8 cellular contexts compared by ENCODE assay signal in genomic region chr11:118401880-118402590, GRCh38. TPM values are rescaled to one million over a fixed set of nuclear protein-coding genes. Genes with fewer than 3 reads are reported as not detected.
DNase-seq lines count a peak whose midpoint lies in the region; ATAC-seq and TF ChIP-seq lines count a peak whose summit lies in the region.

No MANE protein-coding gene starts in this region.

- H3K4me3 ChIP-seq in SJCRH30: peak overlapping the region; percentile 69
- H3K4me3 ChIP-seq in epithelial cell of proximal tubule (ENCODE audit: low read depth, low read length): peak overlapping the region; percentile 85

- ATAC-seq in GM21786 (IDR thresholded peaks at IDR 0.05; ENCODE audit: unreplicated experiment) (peak; percentile 4), natural killer cell (peak in 1 of 3 donors; percentile 16), GM21528 (IDR thresholded peaks at IDR 0.05; ENCODE audit: low FRiP score, unreplicated experiment) (no peak)

- peak overlapping the region; percentile 100 for H3K4me3 Mint-ChIP-seq in natural killer cell

- in situ Hi-C loops in KBM-7 (cut with MboI; ENCODE audit: low pct_unique_long_range_greater_than_20kb, low sequenced_read_pairs): no loop called here

- DNase-seq in AG09319 (ENCODE audit: extremely low read depth, low read depth) (peak; percentile 57), SJCRH30 (no peak), epithelial cell of proximal tubule (ENCODE audit: low read depth) (peak; percentile 90), natural killer cell (no peak), KBM-7 (no peak)
- DNase-seq in stimulated activated CD4-positive, alpha-beta T cell treated with anti-CD3 and anti-CD28 coated beads, Interleukin-2, amount 100 ng/mL, for 48 hours: no peak

- H3K27ac ChIP-seq in SJCRH30: peak overlapping the region; percentile 96

- no peaks in the 10 kb centered on the region for H3K27me3 Mint-ChIP-seq in natural killer cell (ENCODE audit: low read depth in 2 of 2)

- intact Hi-C loops in natural killer cell (cut with micrococcal nuclease): loop anchor here (1.0 kb wide), 3 partner anchors 36 to 86 kb away; partner anchors contain the start of gene UBE4A

- H3K27me3 ChIP-seq in SJCRH30: no peaks in the 10 kb centered on the region

- peaks cover 6% of the 10 kb centered on the region for H3K4me1 ChIP-seq in SJCRH30

- H3K9me3 ChIP-seq in SJCRH30 (replicated peaks): no peaks in the 10 kb centered on the region

- peak overlapping the region; percentile 99 for H3K27ac Mint-ChIP-seq in natural killer cell

- H3K9me3 Mint-ChIP-seq in natural killer cell: no peaks in the 10 kb centered on the region

- peaks cover 2% of the 10 kb centered on the region for H3K36me3 Mint-ChIP-seq in natural killer cell

- H3K36me3 ChIP-seq in SJCRH30: peaks cover 16% of the 10 kb centered on the region; the same call in 1 of the 2 replicates

- no peak for TF ChIP-seq CTCF in AG09319 (IDR thresholded peaks at IDR 0.05; ENCODE audit: low read depth, low read length)
- TF ChIP-seq CTCF in epithelial cell of proximal tubule (conservative IDR thresholded peaks at IDR 0.05; ENCODE audit: low read depth, low read length): peak; percentile 11
- TF ChIP-seq CTCF in natural killer cell (IDR thresholded peaks at IDR 0.05): no peak

- peaks cover 50 to 53% of the 10 kb centered on the region in 2 donors for H3K4me1 Mint-ChIP-seq in natural killer cell

RNA-seq across cellular contexts. Expression of gene ATP5MG, which starts 0.6 kb away (rescaled TPM):
- 165 and 191 TPM in 2 replicates for total RNA-seq in SJCRH30 (2014; rRNA removed; shearing (Covaris generic))
- total RNA-seq in epithelial cell of proximal tubule (82.7 and 86.8 TPM in 2 replicates), natural killer cell (100 to 1,000 TPM in 2 of 3 donors, 10 to 100 TPM in 1; 90.3 to 135 (median 107) TPM)

RNA-seq across cellular contexts. Expression of gene KMT2A, which starts 34.3 kb away (rescaled TPM):
- 32.3 and 33.2 TPM in 2 replicates for total RNA-seq in SJCRH30 (2014; rRNA removed; shearing (Covaris generic))
- 27.2 and 42.1 TPM in 2 replicates for total RNA-seq in epithelial cell of proximal tubule
- total RNA-seq in natural killer cell: 100 to 1,000 TPM; 146 to 176 (median 157) TPM

RNA-seq across cellular contexts. Expression of gene UBE4A, which starts 42.6 kb away (rescaled TPM):
- 32.8 and 34.7 TPM in 2 replicates for total RNA-seq in SJCRH30 (2014; rRNA removed; shearing (Covaris generic))
- total RNA-seq in epithelial cell of proximal tubule (27.3 and 39.3 TPM in 2 replicates), natural killer cell (10 to 100 TPM; 35.1 to 43.9 (median 37.0) TPM)

RNA-seq across cellular contexts. Expression of gene CD3G, which starts 57.9 kb away (rescaled TPM):
- total RNA-seq in SJCRH30 (2014; rRNA removed; shearing (Covaris generic)): not detected in 2 replicates
- total RNA-seq in epithelial cell of proximal tubule (not detected in 2 replicates), natural killer cell (10 to 100 TPM in 1 of 3 donors, 1 to 10 TPM in 2; 7.6 to 52.1 (median 8.2) TPM)

RNA-seq across cellular contexts. Expression of gene CD3D, which starts 59.5 kb away (rescaled TPM):
- not detected in 2 replicates for total RNA-seq in SJCRH30 (2014; rRNA removed; shearing (Covaris generic))
- total RNA-seq in epithelial cell of proximal tubule (not detected in 2 replicates), natural killer cell (10 to 100 TPM; 11.6 to 84.1 (median 12.0) TPM)

Comparison
In these comparisons a context has a peak if more than half of its experiments do, and no peak if none do; other contexts are left out.
1. DNase-seq: peak in AG09319 (single experiment) and epithelial cell of proximal tubule (single experiment); none in SJCRH30 (0 of 2), natural killer cell (single experiment), KBM-7 (single experiment) and stimulated activated CD4-positive, alpha-beta T cell treated with anti-CD3 and anti-CD28 coated beads, Interleukin-2, amount 100 ng/mL, for 48 hours (0 of 2).